Comparison of ENCODE assay signal across 13 cellular contexts in the genomic region with DNA sequence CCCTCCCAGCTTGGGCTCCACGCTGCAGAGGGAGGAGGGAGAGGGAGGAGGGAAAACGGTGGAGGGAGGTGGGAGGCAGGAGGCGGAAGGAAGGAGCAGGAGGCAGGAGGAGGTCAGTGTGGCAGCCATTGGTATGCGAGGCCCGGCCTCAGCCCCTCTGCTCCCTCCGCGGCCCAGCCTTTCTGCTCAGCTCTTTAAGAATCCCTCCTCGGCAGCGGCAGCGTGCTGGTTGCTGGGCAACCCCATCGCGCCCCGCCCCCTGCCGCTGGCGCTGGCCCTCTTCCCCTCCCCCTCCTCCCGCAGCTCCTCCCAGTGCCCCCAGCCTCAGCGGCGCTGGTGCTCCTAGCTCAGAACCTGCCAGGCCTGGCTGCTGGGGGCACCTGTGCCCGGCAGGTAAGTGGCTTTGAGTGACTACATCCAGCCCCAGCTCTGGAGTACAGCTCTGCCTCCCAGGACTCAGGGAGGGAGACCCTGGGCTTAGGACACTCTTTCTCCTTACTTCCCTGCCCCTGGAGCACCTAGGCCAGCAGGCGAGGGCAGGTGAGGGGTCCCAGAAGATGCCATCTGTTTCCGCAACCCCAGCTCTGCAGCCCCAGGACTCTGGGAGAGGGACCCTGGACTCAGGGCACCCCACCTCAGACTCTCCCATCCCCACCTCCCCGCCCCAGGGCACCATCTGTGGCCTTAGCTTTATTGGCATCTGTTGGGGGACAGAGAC. TPM values are rescaled to one million over a fixed set of nuclear protein-coding genes. Genes with fewer than 3 reads are reported as not detected.
A peak's percentile ranks its signal among the peaks of the same experiment; 100 is the strongest.
DNase-seq lines count a peak whose midpoint lies in the region; ATAC-seq and TF ChIP-seq lines count a peak whose summit lies in the region.
"Had no signal": no experiment of that assay in that cellular context is flagged by ENCODE, and none has a peak within 500 bp of the region (broad histone marks: within the 10 kb centered on the region; RNA-seq: fewer than 3 reads in every experiment).

No MANE protein-coding gene starts in this region.

- no peaks in the 10 kb centered on the region for H3K79me2 ChIP-seq in GM23338 (replicated peaks; ENCODE audit: insufficient read depth)

- peaks cover 49% of the 10 kb centered on the region for H3K27me3 ChIP-seq in GM23338 (ENCODE audit: insufficient read depth)

- H3K27ac ChIP-seq in GM23338 (ENCODE audit: low read depth), result no peak overlapping the region

- H2AFZ ChIP-seq in GM23338, result no peak overlapping the region

- peaks cover 4% of the 10 kb centered on the region; the same call in 1 of the 3 replicates for H3K36me3 Mint-ChIP-seq in GM23338 (ENCODE audit: low read depth)

- H4K20me1 ChIP-seq in GM23338 (replicated peaks; ENCODE audit: insufficient read depth), result no peaks in the 10 kb centered on the region; the same call in 1 of the 2 replicates

- peaks cover 72% of the 10 kb centered on the region for H3K27me3 Mint-ChIP-seq in GM23338 (ENCODE audit: insufficient read depth, low read depth, poor library complexity)

- H3K36me3 ChIP-seq in GM23338 (ENCODE audit: insufficient read depth), result no peaks in the 10 kb centered on the region

- H3F3A ChIP-seq in GM23338 (replicated peaks; ENCODE audit: low read depth), result peaks cover 22% of the 10 kb centered on the region

- no peaks in the 10 kb centered on the region for H3K9me2 ChIP-seq in GM23338 (ENCODE audit: insufficient read depth)

- ATAC-seq in GM23338, result peak; percentile 75
- ATAC-seq in GM19324 (IDR thresholded peaks at IDR 0.05; ENCODE audit: low FRiP score, unreplicated experiment), result no peak

- intact Hi-C loops in head of caudate nucleus (cut with DNase I), result no loop called here

- H3K4me1 ChIP-seq in GM23338 (ENCODE audit: insufficient read depth), result peaks cover 52% of the 10 kb centered on the region

- peak overlapping the region; percentile 41 for H3K4me3 ChIP-seq in GM23338
- H3K4me3 ChIP-seq: skin epidermis had no signal

- no peak overlapping the region for H3K4me3 Mint-ChIP-seq in GM23338

- TF ChIP-seq CTCF in GM23338 (conservative IDR thresholded peaks at IDR 0.05; ENCODE audit: low read depth in 2 of 2), result no peak

- H3K9me3 Mint-ChIP-seq in GM23338, result no peaks in the 10 kb centered on the region; the same call in 2 of the 3 replicates

- H3K27ac Mint-ChIP-seq in GM23338, result no peak overlapping the region

- peak; percentile 39 for DNase-seq in AG20443 (ENCODE audit: low spot score)
- peak; percentile 96 for DNase-seq in GM23338 (ENCODE audit: low spot score)
- DNase-seq in NCI-H82 treated with DMSO at 0.1 percent for 48 hours (lab: John Stamatoyannopoulos, UW; ENCODE audit: unreplicated experiment), result peak; percentile 33
- DNase-seq in head of caudate nucleus, result peak in 32 of 42 donors; percentile 40 to 82 (median 65)
- no peak for DNase-seq in NCI-H2196 (lab: John Stamatoyannopoulos, UW; ENCODE audit: unreplicated experiment)
- no peak for DNase-seq in HuH-7 (ENCODE audit: low spot score)
- DNase-seq in stimulated activated CD4-positive, alpha-beta T cell treated with anti-CD3 and anti-CD28 coated beads, Interleukin-12 subunit alpha, Interleukin-12 subunit beta, amount 100 ng/mL, for 4 hours, result no peak
- DNase-seq: Calu3; effector CD4-positive, alpha-beta T cell; kidney glomerular epithelial cell; RPMI8226 had no signal

- H3K4me1 Mint-ChIP-seq in GM23338, result peaks cover 51% of the 10 kb centered on the region

- H3K4me2 ChIP-seq in GM23338, result peak overlapping the region; percentile 72

TF ChIP-seq in GM23338, 12 proteins besides CTCF, POLR2A, EP300 and RAD21:
- TF ChIP-seq, protein P1, sequence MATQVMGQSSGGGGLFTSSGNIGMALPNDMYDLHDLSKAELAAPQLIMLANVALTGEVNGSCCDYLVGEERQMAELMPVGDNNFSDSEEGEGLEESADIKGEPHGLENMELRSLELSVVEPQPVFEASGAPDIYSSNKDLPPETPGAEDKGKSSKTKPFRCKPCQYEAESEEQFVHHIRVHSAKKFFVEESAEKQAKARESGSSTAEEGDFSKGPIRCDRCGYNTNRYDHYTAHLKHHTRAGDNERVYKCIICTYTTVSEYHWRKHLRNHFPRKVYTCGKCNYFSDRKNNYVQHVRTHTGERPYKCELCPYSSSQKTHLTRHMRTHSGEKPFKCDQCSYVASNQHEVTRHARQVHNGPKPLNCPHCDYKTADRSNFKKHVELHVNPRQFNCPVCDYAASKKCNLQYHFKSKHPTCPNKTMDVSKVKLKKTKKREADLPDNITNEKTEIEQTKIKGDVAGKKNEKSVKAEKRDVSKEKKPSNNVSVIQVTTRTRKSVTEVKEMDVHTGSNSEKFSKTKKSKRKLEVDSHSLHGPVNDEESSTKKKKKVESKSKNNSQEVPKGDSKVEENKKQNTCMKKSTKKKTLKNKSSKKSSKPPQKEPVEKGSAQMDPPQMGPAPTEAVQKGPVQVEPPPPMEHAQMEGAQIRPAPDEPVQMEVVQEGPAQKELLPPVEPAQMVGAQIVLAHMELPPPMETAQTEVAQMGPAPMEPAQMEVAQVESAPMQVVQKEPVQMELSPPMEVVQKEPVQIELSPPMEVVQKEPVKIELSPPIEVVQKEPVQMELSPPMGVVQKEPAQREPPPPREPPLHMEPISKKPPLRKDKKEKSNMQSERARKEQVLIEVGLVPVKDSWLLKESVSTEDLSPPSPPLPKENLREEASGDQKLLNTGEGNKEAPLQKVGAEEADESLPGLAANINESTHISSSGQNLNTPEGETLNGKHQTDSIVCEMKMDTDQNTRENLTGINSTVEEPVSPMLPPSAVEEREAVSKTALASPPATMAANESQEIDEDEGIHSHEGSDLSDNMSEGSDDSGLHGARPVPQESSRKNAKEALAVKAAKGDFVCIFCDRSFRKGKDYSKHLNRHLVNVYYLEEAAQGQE (IDR thresholded peaks at IDR 0.05; ENCODE audit: unreplicated experiment), result no peak
- no peak; the same call in 1 of the 2 replicates for TF ChIP-seq POLR2AphosphoS5 (IDR thresholded peaks at IDR 0.05; ENCODE audit: low read depth)
- TF ChIP-seq CREB1 (CRISPR knock-in tag; IDR thresholded peaks at IDR 0.05; ENCODE audit: low read depth), result 0 out of 2 replicates have a peak, but pooled peaks have one; percentile 21
- TF ChIP-seq JUNB (IDR thresholded peaks at IDR 0.05; ENCODE audit: unreplicated experiment), result no peak

RNA-seq across cellular contexts. Expression of gene FLRT1, which starts 7.2 kb away (rescaled TPM):
- total RNA-seq in GM23338 (2014; rRNA removed; shearing (Covaris generic)), result 0.54 and 1.1 TPM in 2 replicates
- 0.40 and 0.76 TPM in 2 replicates for polyA plus RNA-seq in GM23338 (2016; fragmentation: Nextera tagmentation; extraction: Ambion mirVana)

RNA-seq across cellular contexts. Expression of gene OTUB1, which starts 42.3 kb away (rescaled TPM):
- 94.7 and 122 TPM in 2 replicates for total RNA-seq in GM23338 (2014; rRNA removed; shearing (Covaris generic))
- polyA plus RNA-seq in GM23338 (2016; fragmentation: Nextera tagmentation; extraction: Ambion mirVana), result 193 and 207 TPM in 2 replicates

RNA-seq across cellular contexts. Expression of gene COX8A, which starts 54.1 kb away (rescaled TPM):
- total RNA-seq in GM23338 (2014; rRNA removed; shearing (Covaris generic)), result 385 and 427 TPM in 2 replicates
- polyA plus RNA-seq in GM23338 (2016; fragmentation: Nextera tagmentation; extraction: Ambion mirVana), result 483 and 516 TPM in 2 replicates

Comparison
In these comparisons a context has a peak if more than half of its experiments do, and no peak if none do; other contexts are left out.
1. DNase-seq: peak in AG20443 (single experiment), GM23338 (single experiment), NCI-H82 treated with DMSO at 0.1 percent for 48 hours (single experiment) and head of caudate nucleus (32 of 42); none in NCI-H2196 (single experiment), HuH-7 (single experiment) and stimulated activated CD4-positive, alpha-beta T cell treated with anti-CD3 and anti-CD28 coated beads, Interleukin-12 subunit alpha, Interleukin-12 subunit beta, amount 100 ng/mL, for 4 hours (single experiment).